22 cellular contexts compared by ENCODE assay signal in genomic region chr5:58246521-58246944, GRCh38.
DNase-seq lines count a peak whose midpoint lies in the region; ATAC-seq, FAIRE-seq and TF ChIP-seq lines count a peak whose summit lies in the region.
"Had no signal": no experiment of that assay in that cellular context is flagged by ENCODE, and none has a peak within 500 bp of the region (broad histone marks: within the 10 kb centered on the region; RNA-seq: fewer than 3 reads in every experiment).

No MANE protein-coding gene starts in this region.

- intact Hi-C loops in activated T-helper 1 cell treated with anti-CD3 and anti-CD28 coated beads, Interleukin-12 subunit alpha, Interleukin-12 subunit beta, Interleukin-2, Interleukin-4 antibody, amounts not matched to agents 30 ng/mL and 10 ng/mL and 1 ng/mL, durations not matched to agents 14 hours and 24 hours and 36 hours (cut with micrococcal nuclease) = no loop called here

- H3K36me3 Mint-ChIP-seq in activated CD4-positive, alpha-beta memory T cell treated with anti-CD3 and anti-CD28 coated beads, Interleukin-2, amount 10 ng/mL, durations not matched to agents 7 days and 5 days (ENCODE audit: low read depth) = no peaks in the 10 kb centered on the region
- H3K36me3 Mint-ChIP-seq in activated T-helper 1 cell treated with anti-CD3 and anti-CD28 coated beads, Interleukin-12 subunit alpha, Interleukin-12 subunit beta, Interleukin-2, Interleukin-4 antibody, amounts not matched to agents 30 ng/mL and 10 ng/mL and 1 ng/mL, durations not matched to agents 14 hours and 24 hours and 36 hours (ENCODE audit: low read depth) = no peaks in the 10 kb centered on the region
- H3K36me3 Mint-ChIP-seq: activated naive CD4-positive, alpha-beta T cell treated with anti-CD3 and anti-CD28 coated beads, Interleukin-2, amount 10 ng/mL, durations not matched to agents 7 days and 5 days; CD8-positive, alpha-beta memory T cell; mesothelial cell of epicardium; natural killer cell treated with Interleukin-12 subunit alpha and Interleukin-12 subunit beta and Interleukin-15 and Interleukin-18, amount 100 ng/mL, for 72 hours had no signal

- TF ChIP-seq CTCF in GM13976 (IDR thresholded peaks at IDR 0.05; ENCODE audit: borderline replicate concordance, control extremely low read depth, extremely low read depth, insufficient read depth, missing control alignments) = no peak

- H3K27ac Mint-ChIP-seq in stimulated activated naive CD8-positive, alpha-beta T cell treated with anti-CD3 and anti-CD28 coated beads, Interleukin-15, amount 100 ng/mL, for 72 hours = no peak overlapping the region
- no peak overlapping the region for H3K27ac Mint-ChIP-seq in activated CD4-positive, alpha-beta memory T cell treated with anti-CD3 and anti-CD28 coated beads, Interleukin-2, amount 10 ng/mL, durations not matched to agents 7 days and 5 days
- H3K27ac Mint-ChIP-seq in activated T-helper 1 cell treated with anti-CD3 and anti-CD28 coated beads, Interleukin-12 subunit alpha, Interleukin-12 subunit beta, Interleukin-2, Interleukin-4 antibody, amounts not matched to agents 30 ng/mL and 10 ng/mL and 1 ng/mL, durations not matched to agents 14 hours and 24 hours and 36 hours = no peak overlapping the region
- H3K27ac Mint-ChIP-seq: activated naive CD4-positive, alpha-beta T cell treated with anti-CD3 and anti-CD28 coated beads, Interleukin-2, amount 10 ng/mL, durations not matched to agents 7 days and 5 days; activated T-cell treated with anti-CD3 and anti-CD28 coated beads, Interleukin-2, amount 50 U/mL, for 24 hours; CD8-positive, alpha-beta memory T cell; mesothelial cell of epicardium; natural killer cell treated with Interleukin-12 subunit alpha and Interleukin-12 subunit beta and Interleukin-15 and Interleukin-18, amount 100 ng/mL, for 72 hours had no signal

- H3K4me3 Mint-ChIP-seq in stimulated activated naive CD8-positive, alpha-beta T cell treated with anti-CD3 and anti-CD28 coated beads, Interleukin-15, amount 100 ng/mL, for 72 hours = no peak overlapping the region
- no peak overlapping the region for H3K4me3 Mint-ChIP-seq in activated CD4-positive, alpha-beta memory T cell treated with anti-CD3 and anti-CD28 coated beads, Interleukin-2, amount 10 ng/mL, durations not matched to agents 7 days and 5 days
- no peak overlapping the region for H3K4me3 Mint-ChIP-seq in activated T-helper 1 cell treated with anti-CD3 and anti-CD28 coated beads, Interleukin-12 subunit alpha, Interleukin-12 subunit beta, Interleukin-2, Interleukin-4 antibody, amounts not matched to agents 30 ng/mL and 10 ng/mL and 1 ng/mL, durations not matched to agents 14 hours and 24 hours and 36 hours
- H3K4me3 Mint-ChIP-seq: activated naive CD4-positive, alpha-beta T cell treated with anti-CD3 and anti-CD28 coated beads, Interleukin-2, amount 10 ng/mL, durations not matched to agents 7 days and 5 days; activated T-cell treated with anti-CD3 and anti-CD28 coated beads, Interleukin-2, amount 50 U/mL, for 24 hours; CD8-positive, alpha-beta memory T cell; mesothelial cell of epicardium; natural killer cell treated with Interleukin-12 subunit alpha and Interleukin-12 subunit beta and Interleukin-15 and Interleukin-18, amount 100 ng/mL, for 72 hours had no signal

- no peak for FAIRE-seq in RCC 7860 (lab: Jason Lieb, UNC)
- FAIRE-seq: colon, endometrium had no signal

- DNase-seq in stimulated activated naive CD8-positive, alpha-beta T cell treated with anti-CD3 and anti-CD28 coated beads, Interleukin-15, amount 100 ng/mL, for 72 hours = no peak
- no peak for DNase-seq in stimulated activated naive CD8-positive, alpha-beta T cell treated with anti-CD3 and anti-CD28 coated beads, Interleukin-15, Interleukin-2, amounts not matched to agents 100 U/mL and 50 U/mL, for 24 hours
- DNase-seq in RCC 7860 (ENCODE audit: low spot score) (peak; percentile 42), islet precursor cell (peak; percentile 57), hypothalamus (lab: John Stamatoyannopoulos, UW) (no peak), GM13976 (ENCODE audit: low spot score) (no peak)
- no peak for DNase-seq in activated CD4-positive, alpha-beta memory T cell treated with anti-CD3 and anti-CD28 coated beads, Interleukin-2, amount 10 ng/mL, durations not matched to agents 7 days and 5 days
- no peak for DNase-seq in activated T-helper 1 cell treated with anti-CD3 and anti-CD28 coated beads, Interleukin-12 subunit alpha, Interleukin-12 subunit beta, Interleukin-2, Interleukin-4 antibody, amounts not matched to agents 30 ng/mL and 10 ng/mL and 1 ng/mL, durations not matched to agents 14 hours and 24 hours and 36 hours (ENCODE audit: low spot score)
- DNase-seq: activated CD4-positive, alpha-beta T cell treated with anti-CD3 and anti-CD28 coated beads, Interleukin-2, amount 50 U/mL, for 48 hours; activated naive CD4-positive, alpha-beta T cell treated with anti-CD3 and anti-CD28 coated beads, Interleukin-2, amount 10 ng/mL, durations not matched to agents 7 days and 5 days; activated T-cell treated with anti-CD3 and anti-CD28 coated beads, Interleukin-2, amount 50 U/mL, for 24 hours; CD8-positive, alpha-beta memory T cell; DMS79; NCI-H2029 treated with DMSO at 0.1 percent for 48 hours; SHP77; stimulated activated CD4-positive, alpha-beta T cell treated with anti-CD3 and anti-CD28 coated beads, Interleukin-4, amount 100 ng/mL, for 24 hours; T-helper 1 cell; WERI-Rb-1 had no signal

- CTCF ChIA-PET in activated CD4-positive, alpha-beta memory T cell treated with anti-CD3 and anti-CD28 coated beads, Interleukin-2, amount 10 ng/mL, durations not matched to agents 7 days and 5 days (lab: Charles Lee) = no interaction called here

- POLR2A ChIA-PET in activated CD4-positive, alpha-beta memory T cell treated with anti-CD3 and anti-CD28 coated beads, Interleukin-2, amount 10 ng/mL, durations not matched to agents 7 days and 5 days (lab: Charles Lee) = no interaction called here

- peaks cover 24% of the 10 kb centered on the region for H3K27me3 Mint-ChIP-seq in stimulated activated naive CD8-positive, alpha-beta T cell treated with anti-CD3 and anti-CD28 coated beads, Interleukin-15, amount 100 ng/mL, for 72 hours
- H3K27me3 Mint-ChIP-seq in activated CD4-positive, alpha-beta memory T cell treated with anti-CD3 and anti-CD28 coated beads, Interleukin-2, amount 10 ng/mL, durations not matched to agents 7 days and 5 days = peaks cover 2% of the 10 kb centered on the region
- H3K27me3 Mint-ChIP-seq in activated T-helper 1 cell treated with anti-CD3 and anti-CD28 coated beads, Interleukin-12 subunit alpha, Interleukin-12 subunit beta, Interleukin-2, Interleukin-4 antibody, amounts not matched to agents 30 ng/mL and 10 ng/mL and 1 ng/mL, durations not matched to agents 14 hours and 24 hours and 36 hours (ENCODE audit: insufficient read depth) = no peaks in the 10 kb centered on the region
- H3K27me3 Mint-ChIP-seq: activated naive CD4-positive, alpha-beta T cell treated with anti-CD3 and anti-CD28 coated beads, Interleukin-2, amount 10 ng/mL, durations not matched to agents 7 days and 5 days had no signal

- in situ Hi-C loops in GM13976 (cut with MboI; ENCODE audit: low sequenced_read_pairs, unreplicated experiment) = no loop called here

- peak; percentile 28 for ATAC-seq in stimulated activated naive CD8-positive, alpha-beta T cell treated with anti-CD3 and anti-CD28 coated beads, Interleukin-15, amount 100 ng/mL, for 72 hours
- ATAC-seq in stimulated activated naive CD8-positive, alpha-beta T cell treated with anti-CD3 and anti-CD28 coated beads, Interleukin-15, Interleukin-2, amounts not matched to agents 100 U/mL and 50 U/mL, for 24 hours = no peak
- ATAC-seq: natural killer cell treated with Interleukin-12 subunit alpha and Interleukin-12 subunit beta and Interleukin-15 and Interleukin-18, amount 100 ng/mL, for 72 hours had no signal

- H3K4me1 Mint-ChIP-seq in stimulated activated naive CD8-positive, alpha-beta T cell treated with anti-CD3 and anti-CD28 coated beads, Interleukin-15, amount 100 ng/mL, for 72 hours = no peaks in the 10 kb centered on the region
- no peaks in the 10 kb centered on the region for H3K4me1 Mint-ChIP-seq in activated CD4-positive, alpha-beta memory T cell treated with anti-CD3 and anti-CD28 coated beads, Interleukin-2, amount 10 ng/mL, durations not matched to agents 7 days and 5 days
- no peaks in the 10 kb centered on the region for H3K4me1 Mint-ChIP-seq in activated T-helper 1 cell treated with anti-CD3 and anti-CD28 coated beads, Interleukin-12 subunit alpha, Interleukin-12 subunit beta, Interleukin-2, Interleukin-4 antibody, amounts not matched to agents 30 ng/mL and 10 ng/mL and 1 ng/mL, durations not matched to agents 14 hours and 24 hours and 36 hours (ENCODE audit: low read depth)
- H3K4me1 Mint-ChIP-seq: activated naive CD4-positive, alpha-beta T cell treated with anti-CD3 and anti-CD28 coated beads, Interleukin-2, amount 10 ng/mL, durations not matched to agents 7 days and 5 days; CD8-positive, alpha-beta memory T cell had no signal

- no peaks in the 10 kb centered on the region for H3K9me3 Mint-ChIP-seq in stimulated activated naive CD8-positive, alpha-beta T cell treated with anti-CD3 and anti-CD28 coated beads, Interleukin-15, amount 100 ng/mL, for 72 hours
- no peaks in the 10 kb centered on the region for H3K9me3 Mint-ChIP-seq in activated CD4-positive, alpha-beta memory T cell treated with anti-CD3 and anti-CD28 coated beads, Interleukin-2, amount 10 ng/mL, durations not matched to agents 7 days and 5 days
- no peaks in the 10 kb centered on the region for H3K9me3 Mint-ChIP-seq in activated T-helper 1 cell treated with anti-CD3 and anti-CD28 coated beads, Interleukin-12 subunit alpha, Interleukin-12 subunit beta, Interleukin-2, Interleukin-4 antibody, amounts not matched to agents 30 ng/mL and 10 ng/mL and 1 ng/mL, durations not matched to agents 14 hours and 24 hours and 36 hours
- H3K9me3 Mint-ChIP-seq: activated naive CD4-positive, alpha-beta T cell treated with anti-CD3 and anti-CD28 coated beads, Interleukin-2, amount 10 ng/mL, durations not matched to agents 7 days and 5 days; activated T-cell treated with anti-CD3 and anti-CD28 coated beads, Interleukin-2, amount 50 U/mL, for 24 hours; CD8-positive, alpha-beta memory T cell had no signal

Comparison
In these comparisons a context has a peak if more than half of its experiments do, and no peak if none do; other contexts are left out.
1. DNase-seq: peak in RCC 7860 (single experiment) and islet precursor cell (single experiment); none in stimulated activated naive CD8-positive, alpha-beta T cell treated with anti-CD3 and anti-CD28 coated beads, Interleukin-15, amount 100 ng/mL, for 72 hours (0 of 2), stimulated activated naive CD8-positive, alpha-beta T cell treated with anti-CD3 and anti-CD28 coated beads, Interleukin-15, Interleukin-2, amounts not matched to agents 100 U/mL and 50 U/mL, for 24 hours (single experiment), activated CD4-positive, alpha-beta memory T cell treated with anti-CD3 and anti-CD28 coated beads, Interleukin-2, amount 10 ng/mL, durations not matched to agents 7 days and 5 days (single experiment), hypothalamus (0 of 51), activated T-helper 1 cell treated with anti-CD3 and anti-CD28 coated beads, Interleukin-12 subunit alpha, Interleukin-12 subunit beta, Interleukin-2, Interleukin-4 antibody, amounts not matched to agents 30 ng/mL and 10 ng/mL and 1 ng/mL, durations not matched to agents 14 hours and 24 hours and 36 hours (single experiment) and GM13976 (single experiment).